Comparison of ENCODE assay signal across 1 cellular context in the genomic region with DNA sequence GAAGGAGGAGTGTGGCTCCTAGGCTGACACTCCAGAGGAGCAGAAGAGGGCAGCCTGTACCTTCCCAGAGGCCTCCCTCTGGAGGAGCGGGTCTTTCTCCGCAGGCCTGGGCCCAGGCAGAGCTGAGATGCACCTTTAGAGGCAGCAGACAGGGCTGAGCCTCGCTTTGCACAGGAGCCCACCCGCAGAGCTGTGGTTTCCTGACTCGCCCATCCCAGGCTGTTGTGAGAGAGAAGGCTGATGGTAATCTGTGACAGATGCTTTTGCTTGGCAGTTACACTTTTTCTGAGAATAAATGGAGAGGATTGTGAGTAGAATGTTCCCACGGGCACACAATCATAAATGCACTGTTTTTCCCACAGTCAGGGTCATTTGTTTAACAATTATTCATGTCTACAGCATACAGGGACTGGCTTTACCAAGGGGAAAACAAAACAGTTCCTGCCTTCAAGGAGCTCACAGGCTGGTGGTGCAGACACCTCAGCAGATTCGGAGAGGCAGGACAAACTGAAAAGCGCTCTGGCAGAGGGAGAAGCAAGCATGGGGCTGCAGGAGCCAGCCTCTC.
A peak's percentile ranks its signal among the peaks of the same experiment; 100 is the strongest.
TF ChIP-seq lines count a peak whose summit lies in the region.

No MANE protein-coding gene starts in this region.

TF ChIP-seq in K562, 482 proteins besides CTCF, POLR2A, EP300 and RAD21 (continues in another document):
- TF ChIP-seq, protein P1, sequence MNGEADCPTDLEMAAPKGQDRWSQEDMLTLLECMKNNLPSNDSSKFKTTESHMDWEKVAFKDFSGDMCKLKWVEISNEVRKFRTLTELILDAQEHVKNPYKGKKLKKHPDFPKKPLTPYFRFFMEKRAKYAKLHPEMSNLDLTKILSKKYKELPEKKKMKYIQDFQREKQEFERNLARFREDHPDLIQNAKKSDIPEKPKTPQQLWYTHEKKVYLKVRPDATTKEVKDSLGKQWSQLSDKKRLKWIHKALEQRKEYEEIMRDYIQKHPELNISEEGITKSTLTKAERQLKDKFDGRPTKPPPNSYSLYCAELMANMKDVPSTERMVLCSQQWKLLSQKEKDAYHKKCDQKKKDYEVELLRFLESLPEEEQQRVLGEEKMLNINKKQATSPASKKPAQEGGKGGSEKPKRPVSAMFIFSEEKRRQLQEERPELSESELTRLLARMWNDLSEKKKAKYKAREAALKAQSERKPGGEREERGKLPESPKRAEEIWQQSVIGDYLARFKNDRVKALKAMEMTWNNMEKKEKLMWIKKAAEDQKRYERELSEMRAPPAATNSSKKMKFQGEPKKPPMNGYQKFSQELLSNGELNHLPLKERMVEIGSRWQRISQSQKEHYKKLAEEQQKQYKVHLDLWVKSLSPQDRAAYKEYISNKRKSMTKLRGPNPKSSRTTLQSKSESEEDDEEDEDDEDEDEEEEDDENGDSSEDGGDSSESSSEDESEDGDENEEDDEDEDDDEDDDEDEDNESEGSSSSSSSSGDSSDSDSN (IDR thresholded peaks at IDR 0.05; ENCODE audit: borderline replicate concordance in 1 of 2, low read depth in 2 of 2, low read length in 2 of 2), result peak in 1 of 2 experiments; percentile 78; a peak in 2 of 4 replicates
- TF ChIP-seq HDAC1 (IDR thresholded peaks at IDR 0.05) (0 out of 4 replicates have a peak, but pooled peaks of 1 of the 2 experiments have one; percentile 21), GATA2 (CRISPR knock-in tag; IDR thresholded peaks at IDR 0.05) (peak; percentile 74; the same call in 1 of the 2 replicates), HDAC2 (IDR thresholded peaks at IDR 0.05) (peak; percentile 32; the same call in 1 of the 2 replicates), TCF7 (IDR thresholded peaks at IDR 0.05; ENCODE audit: borderline replicate concordance) (no peak), SOX6 (IDR thresholded peaks at IDR 0.05) (no peak), POU5F1 (IDR thresholded peaks at IDR 0.05; ENCODE audit: borderline replicate concordance, low read depth, low read length, partially characterized antibody) (no peak), CREBBP (IDR thresholded peaks at IDR 0.05; ENCODE audit: low read depth, low read length) (no peak), ZNF165 (CRISPR knock-in tag; IDR thresholded peaks at IDR 0.05; ENCODE audit: borderline replicate concordance) (no peak), MAFK (IDR thresholded peaks at IDR 0.05; ENCODE audit: low read length) (no peak), BHLHE40 (IDR thresholded peaks at IDR 0.05; ENCODE audit: low read length) (no peak), FOXJ3 (CRISPR knock-in tag; IDR thresholded peaks at IDR 0.05) (no peak), SAFB (IDR thresholded peaks at IDR 0.05; ENCODE audit: borderline replicate concordance, low read depth, low read length) (no peak), RBBP5 (IDR thresholded peaks at IDR 0.05; ENCODE audit: borderline replicate concordance, insufficient read depth, low read length, poor library complexity, severe bottlenecking) (no peak), RBM25 (IDR thresholded peaks at IDR 0.05; ENCODE audit: low read depth, low read length, severe bottlenecking) (no peak), RCOR1 (IDR thresholded peaks at IDR 0.05; ENCODE audit: borderline replicate concordance in 1 of 2, low read depth in 2 of 2, low read length in 2 of 2) (peak in 1 of 2 experiments; percentile 58; a peak in 1 of 4 replicates), ELF2 (CRISPR knock-in tag; IDR thresholded peaks at IDR 0.05) (no peak), CHD1 (IDR thresholded peaks at IDR 0.05; ENCODE audit: low read length) (no peak), FOS (IDR thresholded peaks at IDR 0.05; ENCODE audit: extremely low read depth, insufficient read length) (no peak), ZNF224 (CRISPR knock-in tag; IDR thresholded peaks at IDR 0.05) (no peak), PRMT5 (CRISPR knock-in tag; IDR thresholded peaks at IDR 0.05) (no peak), NBN (IDR thresholded peaks at IDR 0.05; ENCODE audit: low read depth) (no peak), EZH2 (IDR thresholded peaks at IDR 0.05; ENCODE audit: borderline replicate concordance, low read depth, low read length) (no peak), LARP7 (IDR thresholded peaks at IDR 0.05) (no peak), MEIS2 (IDR thresholded peaks at IDR 0.05; ENCODE audit: partially characterized antibody) (peak; percentile 42), TCF3 (CRISPR knock-in tag; IDR thresholded peaks at IDR 0.05) (no peak), XRCC4 (IDR thresholded peaks at IDR 0.05; ENCODE audit: extremely low read depth, insufficient read depth, insufficient read length) (no peak), GTF2E2 (tag; IDR thresholded peaks at IDR 0.05) (no peak), ZNF253 (CRISPR knock-in tag; conservative IDR thresholded peaks at IDR 0.05) (no peak), NFIX (CRISPR knock-in tag; IDR thresholded peaks at IDR 0.05; ENCODE audit: low read depth) (no peak), RAD51 (IDR thresholded peaks at IDR 0.05; ENCODE audit: borderline replicate concordance, low read depth) (no peak), SMAD2 (IDR thresholded peaks at IDR 0.05; ENCODE audit: low read depth, low read length) (no peak), SIN3A (IDR thresholded peaks at IDR 0.05; ENCODE audit: borderline replicate concordance in 2 of 2, control insufficient read depth in 1 of 2, low read depth in 2 of 2, low read length in 2 of 2) (no peak), TSC22D4 (tag; IDR thresholded peaks at IDR 0.05) (no peak), STAT5A (IDR thresholded peaks at IDR 0.05; ENCODE audit: borderline replicate concordance, low read length) (0 out of 2 replicates have a peak, but pooled peaks have one; percentile 19), RUNX1 (IDR thresholded peaks at IDR 0.05; ENCODE audit: low read depth) (no peak), ZKSCAN3 (CRISPR knock-in tag; IDR thresholded peaks at IDR 0.05) (no peak), ZNF3 (CRISPR knock-in tag; IDR thresholded peaks at IDR 0.05) (no peak), BRD9 (IDR thresholded peaks at IDR 0.05; ENCODE audit: low read depth, partially characterized antibody) (no peak), KAT8 (IDR thresholded peaks at IDR 0.05; ENCODE audit: low read depth) (no peak), ZNF316 (IDR thresholded peaks at IDR 0.05) (no peak), GATAD2B (IDR thresholded peaks at IDR 0.05; ENCODE audit: borderline replicate concordance) (no peak), ZNF311 (CRISPR knock-in tag; IDR thresholded peaks at IDR 0.05) (no peak), CTBP1 (IDR thresholded peaks at IDR 0.05; ENCODE audit: borderline replicate concordance) (peak; percentile 75), SMARCB1 (IDR thresholded peaks at IDR 0.05; ENCODE audit: insufficient read length, low read depth) (no peak), HMGN3 (IDR thresholded peaks at IDR 0.05; ENCODE audit: borderline replicate concordance, extremely low read depth, insufficient read length, low read depth, low read length) (no peak)
- TF ChIP-seq, protein P2, sequence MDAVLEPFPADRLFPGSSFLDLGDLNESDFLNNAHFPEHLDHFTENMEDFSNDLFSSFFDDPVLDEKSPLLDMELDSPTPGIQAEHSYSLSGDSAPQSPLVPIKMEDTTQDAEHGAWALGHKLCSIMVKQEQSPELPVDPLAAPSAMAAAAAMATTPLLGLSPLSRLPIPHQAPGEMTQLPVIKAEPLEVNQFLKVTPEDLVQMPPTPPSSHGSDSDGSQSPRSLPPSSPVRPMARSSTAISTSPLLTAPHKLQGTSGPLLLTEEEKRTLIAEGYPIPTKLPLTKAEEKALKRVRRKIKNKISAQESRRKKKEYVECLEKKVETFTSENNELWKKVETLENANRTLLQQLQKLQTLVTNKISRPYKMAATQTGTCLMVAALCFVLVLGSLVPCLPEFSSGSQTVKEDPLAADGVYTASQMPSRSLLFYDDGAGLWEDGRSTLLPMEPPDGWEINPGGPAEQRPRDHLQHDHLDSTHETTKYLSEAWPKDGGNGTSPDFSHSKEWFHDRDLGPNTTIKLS (IDR thresholded peaks at IDR 0.05; ENCODE audit: borderline replicate concordance, low read depth), result no peak
- TF ChIP-seq, protein P3, sequence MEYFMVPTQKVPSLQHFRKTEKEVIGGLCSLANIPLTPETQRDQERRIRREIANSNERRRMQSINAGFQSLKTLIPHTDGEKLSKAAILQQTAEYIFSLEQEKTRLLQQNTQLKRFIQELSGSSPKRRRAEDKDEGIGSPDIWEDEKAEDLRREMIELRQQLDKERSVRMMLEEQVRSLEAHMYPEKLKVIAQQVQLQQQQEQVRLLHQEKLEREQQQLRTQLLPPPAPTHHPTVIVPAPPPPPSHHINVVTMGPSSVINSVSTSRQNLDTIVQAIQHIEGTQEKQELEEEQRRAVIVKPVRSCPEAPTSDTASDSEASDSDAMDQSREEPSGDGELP (CRISPR knock-in tag; IDR thresholded peaks at IDR 0.05; ENCODE audit: borderline replicate concordance), result peak; percentile 48; the same call in 1 of the 2 replicates
- TF ChIP-seq, protein P4, sequence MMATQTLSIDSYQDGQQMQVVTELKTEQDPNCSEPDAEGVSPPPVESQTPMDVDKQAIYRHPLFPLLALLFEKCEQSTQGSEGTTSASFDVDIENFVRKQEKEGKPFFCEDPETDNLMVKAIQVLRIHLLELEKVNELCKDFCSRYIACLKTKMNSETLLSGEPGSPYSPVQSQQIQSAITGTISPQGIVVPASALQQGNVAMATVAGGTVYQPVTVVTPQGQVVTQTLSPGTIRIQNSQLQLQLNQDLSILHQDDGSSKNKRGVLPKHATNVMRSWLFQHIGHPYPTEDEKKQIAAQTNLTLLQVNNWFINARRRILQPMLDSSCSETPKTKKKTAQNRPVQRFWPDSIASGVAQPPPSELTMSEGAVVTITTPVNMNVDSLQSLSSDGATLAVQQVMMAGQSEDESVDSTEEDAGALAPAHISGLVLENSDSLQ (IDR thresholded peaks at IDR 0.05), result peak; percentile 48; the same call in 1 of the 2 replicates
- TF ChIP-seq, protein P5, sequence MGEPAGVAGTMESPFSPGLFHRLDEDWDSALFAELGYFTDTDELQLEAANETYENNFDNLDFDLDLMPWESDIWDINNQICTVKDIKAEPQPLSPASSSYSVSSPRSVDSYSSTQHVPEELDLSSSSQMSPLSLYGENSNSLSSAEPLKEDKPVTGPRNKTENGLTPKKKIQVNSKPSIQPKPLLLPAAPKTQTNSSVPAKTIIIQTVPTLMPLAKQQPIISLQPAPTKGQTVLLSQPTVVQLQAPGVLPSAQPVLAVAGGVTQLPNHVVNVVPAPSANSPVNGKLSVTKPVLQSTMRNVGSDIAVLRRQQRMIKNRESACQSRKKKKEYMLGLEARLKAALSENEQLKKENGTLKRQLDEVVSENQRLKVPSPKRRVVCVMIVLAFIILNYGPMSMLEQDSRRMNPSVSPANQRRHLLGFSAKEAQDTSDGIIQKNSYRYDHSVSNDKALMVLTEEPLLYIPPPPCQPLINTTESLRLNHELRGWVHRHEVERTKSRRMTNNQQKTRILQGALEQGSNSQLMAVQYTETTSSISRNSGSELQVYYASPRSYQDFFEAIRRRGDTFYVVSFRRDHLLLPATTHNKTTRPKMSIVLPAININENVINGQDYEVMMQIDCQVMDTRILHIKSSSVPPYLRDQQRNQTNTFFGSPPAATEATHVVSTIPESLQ (CRISPR knock-in tag; IDR thresholded peaks at IDR 0.05), result no peak
- TF ChIP-seq, protein P6, sequence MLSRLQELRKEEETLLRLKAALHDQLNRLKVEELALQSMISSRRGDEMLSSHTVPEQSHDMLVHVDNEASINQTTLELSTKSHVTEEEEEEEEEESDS (CRISPR knock-in tag; IDR thresholded peaks at IDR 0.05), result no peak
- TF ChIP-seq, protein P7, sequence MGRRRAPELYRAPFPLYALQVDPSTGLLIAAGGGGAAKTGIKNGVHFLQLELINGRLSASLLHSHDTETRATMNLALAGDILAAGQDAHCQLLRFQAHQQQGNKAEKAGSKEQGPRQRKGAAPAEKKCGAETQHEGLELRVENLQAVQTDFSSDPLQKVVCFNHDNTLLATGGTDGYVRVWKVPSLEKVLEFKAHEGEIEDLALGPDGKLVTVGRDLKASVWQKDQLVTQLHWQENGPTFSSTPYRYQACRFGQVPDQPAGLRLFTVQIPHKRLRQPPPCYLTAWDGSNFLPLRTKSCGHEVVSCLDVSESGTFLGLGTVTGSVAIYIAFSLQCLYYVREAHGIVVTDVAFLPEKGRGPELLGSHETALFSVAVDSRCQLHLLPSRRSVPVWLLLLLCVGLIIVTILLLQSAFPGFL (CRISPR knock-in tag; IDR thresholded peaks at IDR 0.05), result no peak
- TF ChIP-seq, protein P8, sequence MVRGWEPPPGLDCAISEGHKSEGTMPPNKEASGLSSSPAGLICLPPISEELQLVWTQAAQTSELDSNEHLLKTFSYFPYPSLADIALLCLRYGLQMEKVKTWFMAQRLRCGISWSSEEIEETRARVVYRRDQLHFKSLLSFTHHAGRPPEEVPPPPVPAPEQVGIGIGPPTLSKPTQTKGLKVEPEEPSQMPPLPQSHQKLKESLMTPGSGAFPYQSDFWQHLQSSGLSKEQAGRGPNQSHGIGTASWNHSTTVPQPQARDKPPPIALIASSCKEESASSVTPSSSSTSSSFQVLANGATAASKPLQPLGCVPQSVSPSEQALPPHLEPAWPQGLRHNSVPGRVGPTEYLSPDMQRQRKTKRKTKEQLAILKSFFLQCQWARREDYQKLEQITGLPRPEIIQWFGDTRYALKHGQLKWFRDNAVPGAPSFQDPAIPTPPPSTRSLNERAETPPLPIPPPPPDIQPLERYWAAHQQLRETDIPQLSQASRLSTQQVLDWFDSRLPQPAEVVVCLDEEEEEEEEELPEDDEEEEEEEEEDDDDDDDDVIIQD (CRISPR knock-in tag; IDR thresholded peaks at IDR 0.05), result no peak
- TF ChIP-seq, protein P9, sequence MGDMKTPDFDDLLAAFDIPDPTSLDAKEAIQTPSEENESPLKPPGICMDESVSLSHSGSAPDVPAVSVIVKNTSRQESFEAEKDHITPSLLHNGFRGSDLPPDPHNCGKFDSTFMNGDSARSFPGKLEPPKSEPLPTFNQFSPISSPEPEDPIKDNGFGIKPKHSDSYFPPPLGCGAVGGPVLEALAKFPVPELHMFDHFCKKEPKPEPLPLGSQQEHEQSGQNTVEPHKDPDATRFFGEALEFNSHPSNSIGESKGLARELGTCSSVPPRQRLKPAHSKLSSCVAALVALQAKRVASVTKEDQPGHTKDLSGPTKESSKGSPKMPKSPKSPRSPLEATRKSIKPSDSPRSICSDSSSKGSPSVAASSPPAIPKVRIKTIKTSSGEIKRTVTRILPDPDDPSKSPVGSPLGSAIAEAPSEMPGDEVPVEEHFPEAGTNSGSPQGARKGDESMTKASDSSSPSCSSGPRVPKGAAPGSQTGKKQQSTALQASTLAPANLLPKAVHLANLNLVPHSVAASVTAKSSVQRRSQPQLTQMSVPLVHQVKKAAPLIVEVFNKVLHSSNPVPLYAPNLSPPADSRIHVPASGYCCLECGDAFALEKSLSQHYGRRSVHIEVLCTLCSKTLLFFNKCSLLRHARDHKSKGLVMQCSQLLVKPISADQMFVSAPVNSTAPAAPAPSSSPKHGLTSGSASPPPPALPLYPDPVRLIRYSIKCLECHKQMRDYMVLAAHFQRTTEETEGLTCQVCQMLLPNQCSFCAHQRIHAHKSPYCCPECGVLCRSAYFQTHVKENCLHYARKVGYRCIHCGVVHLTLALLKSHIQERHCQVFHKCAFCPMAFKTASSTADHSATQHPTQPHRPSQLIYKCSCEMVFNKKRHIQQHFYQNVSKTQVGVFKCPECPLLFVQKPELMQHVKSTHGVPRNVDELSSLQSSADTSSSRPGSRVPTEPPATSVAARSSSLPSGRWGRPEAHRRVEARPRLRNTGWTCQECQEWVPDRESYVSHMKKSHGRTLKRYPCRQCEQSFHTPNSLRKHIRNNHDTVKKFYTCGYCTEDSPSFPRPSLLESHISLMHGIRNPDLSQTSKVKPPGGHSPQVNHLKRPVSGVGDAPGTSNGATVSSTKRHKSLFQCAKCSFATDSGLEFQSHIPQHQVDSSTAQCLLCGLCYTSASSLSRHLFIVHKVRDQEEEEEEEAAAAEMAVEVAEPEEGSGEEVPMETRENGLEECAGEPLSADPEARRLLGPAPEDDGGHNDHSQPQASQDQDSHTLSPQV (IDR thresholded peaks at IDR 0.05), result 0 out of 2 replicates have a peak, but pooled peaks have one; percentile 20
